Comparison of ENCODE assay signal across 33 cellular contexts in the genomic region with DNA sequence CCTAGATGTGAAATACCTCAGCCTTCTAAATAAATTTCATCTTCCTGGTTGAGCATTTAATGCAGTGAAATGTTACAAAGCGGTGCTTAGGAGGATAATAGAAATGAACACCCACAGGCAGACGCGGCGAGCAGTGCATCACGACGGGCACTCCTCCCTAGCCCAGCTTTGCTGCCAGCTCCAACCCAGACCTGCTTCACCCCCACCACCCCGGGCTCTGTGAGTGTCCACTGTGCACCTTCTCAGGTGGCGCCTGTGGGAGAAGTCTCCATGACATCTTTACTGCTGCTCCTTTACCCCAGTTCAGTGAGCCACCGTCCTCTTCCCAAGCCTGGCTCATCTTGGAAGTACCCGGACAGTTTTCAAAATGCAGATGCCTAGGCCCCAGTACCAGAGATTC.
"Had no signal": no experiment of that assay in that cellular context is flagged by ENCODE, and none has a peak within 500 bp of the region (broad histone marks: within the 10 kb centered on the region; RNA-seq: fewer than 3 reads in every experiment).

No MANE protein-coding gene starts in this region.

- H3K27me3 ChIP-seq: MG63 had no signal

- H3K36me3 ChIP-seq: MG63 had no signal

- H3K9me3 ChIP-seq: MG63 had no signal

- H3K9ac ChIP-seq: KMS-11 had no signal

- H3K27ac ChIP-seq: KMS-11 had no signal

- DNase-seq: Karpas-422, Kasumi-1, MG63, MM.1S, MV-4-11, NCI-H1048, NCI-H1092, NCI-H1092 treated with DMSO at 0.1 percent for 48 hours, NCI-H1105, NCI-H1105 treated with DMSO at 0.1 percent for 48 hours, NCI-H1417 treated with DMSO at 0.1 percent for 48 hours, NCI-H1436, NCI-H1436 treated with DMSO at 0.1 percent for 48 hours, NCI-H1694, NCI-H1694 treated with DMSO at 0.1 percent for 48 hours, NCI-H187, NCI-H187 treated with DMSO at 0.1 percent for 48 hours, NCI-H1930, NCI-H2029, NCI-H2029 treated with DMSO at 0.1 percent for 48 hours, NCI-H2081, NCI-H2081 treated with DMSO at 0.1 percent for 48 hours, NCI-H2107, NCI-H2171, NCI-H2171 treated with DMSO at 0.1 percent for 48 hours, NCI-H2227 treated with DMSO at 0.1 percent for 48 hours, NCI-H226, NCI-H345, NCI-H446, NCI-H446 treated with DMSO at 0.1 percent for 48 hours, NCI-H510A, NCI-H510A treated with DMSO at 0.1 percent for 48 hours had no signal

- H3K4me3 ChIP-seq: MG63 had no signal

- H3K4me2 ChIP-seq: KMS-11 had no signal
